In the genomic region with DNA sequence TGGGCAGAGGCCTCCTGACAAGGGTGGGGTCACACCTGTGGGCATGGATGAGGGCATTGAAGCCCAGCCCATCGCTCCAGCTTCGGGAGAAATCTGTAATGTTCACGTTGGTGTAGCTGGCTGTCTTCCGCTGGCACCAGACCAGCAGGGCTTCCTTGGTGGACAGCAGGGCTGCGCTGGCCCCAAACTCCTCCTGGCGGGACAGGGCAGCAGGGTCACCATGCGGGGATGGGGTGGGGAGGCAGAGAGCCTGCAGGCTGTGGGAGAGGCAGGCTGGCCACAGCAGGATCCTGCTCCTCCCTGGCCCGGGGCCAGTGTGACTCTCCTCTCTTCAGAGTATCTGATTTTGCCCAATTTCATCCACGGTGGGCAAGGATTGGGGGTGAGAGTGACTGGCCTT, we compare ENCODE assay signal across 19 cellular contexts. TPM values are rescaled to one million over a fixed set of nuclear protein-coding genes. Genes with fewer than 3 reads are reported as not detected.
A peak's percentile ranks its signal among the peaks of the same experiment; 100 is the strongest.
DNase-seq lines count a peak whose midpoint lies in the region; ATAC-seq and TF ChIP-seq lines count a peak whose summit lies in the region.
"Had no signal": no experiment of that assay in that cellular context is flagged by ENCODE, and none has a peak within 500 bp of the region (broad histone marks: within the 10 kb centered on the region; RNA-seq: fewer than 3 reads in every experiment).

No MANE protein-coding gene starts in this region.

- H3K79me2 ChIP-seq in GM23338 (replicated peaks; ENCODE audit: insufficient read depth): no peaks in the 10 kb centered on the region

- peak overlapping the region; percentile 84 to 99 for H3K27ac Mint-ChIP-seq in effector memory CD8-positive, alpha-beta T cell
- peak overlapping the region; percentile 95 for H3K27ac Mint-ChIP-seq in stimulated activated effector memory CD8-positive, alpha-beta T cell treated with anti-CD3 and anti-CD28 coated beads, Interleukin-12 subunit alpha, Interleukin-12 subunit beta, amount 100 ng/mL, for 72 hours
- no peak overlapping the region for H3K27ac Mint-ChIP-seq in GM23338

- H3K4me2 ChIP-seq in BLaER1 (peak overlapping the region; percentile 75), GM23338 (no peak overlapping the region)
- H3K4me2 ChIP-seq: A549 had no signal

- H2AFZ ChIP-seq in GM23338: no peak overlapping the region

- peak; percentile 44 for DNase-seq in G401 (ENCODE audit: low spot score)
- DNase-seq in effector memory CD8-positive, alpha-beta T cell: no peak
- no peak for DNase-seq in stimulated activated effector memory CD8-positive, alpha-beta T cell treated with anti-CD3 and anti-CD28 coated beads, Interleukin-12 subunit alpha, Interleukin-12 subunit beta, amount 100 ng/mL, for 72 hours (ENCODE audit: low spot score in 2 of 2)
- no peak for DNase-seq in transverse colon
- DNase-seq in GM23338 (ENCODE audit: low spot score): no peak
- DNase-seq in NCI-H1694 treated with DMSO at 0.1 percent for 48 hours (lab: John Stamatoyannopoulos, UW): no peak
- DNase-seq: BE2C; CD4-positive, alpha-beta memory T cell; GOT3; Karpas-422; NCI-H1694; NCI-H2081 treated with DMSO at 0.1 percent for 48 hours; NCI-H2171 treated with DMSO at 0.1 percent for 48 hours; NCI-H524 treated with DMSO at 0.1 percent for 48 hours; NCI-H82; Peyer's patch; SJCRH30 had no signal

- no peaks in the 10 kb centered on the region for H3K9me3 Mint-ChIP-seq in effector memory CD8-positive, alpha-beta T cell
- no peaks in the 10 kb centered on the region for H3K9me3 Mint-ChIP-seq in stimulated activated effector memory CD8-positive, alpha-beta T cell treated with anti-CD3 and anti-CD28 coated beads, Interleukin-12 subunit alpha, Interleukin-12 subunit beta, amount 100 ng/mL, for 72 hours
- H3K9me3 Mint-ChIP-seq in GM23338: no peaks in the 10 kb centered on the region

- H3K4me1 ChIP-seq in BLaER1: peaks cover 59% of the 10 kb centered on the region
- H3K4me1 ChIP-seq in transverse colon: peaks cover 0 to 5% (median 4%) of the 10 kb centered on the region in 4 donors
- no peaks in the 10 kb centered on the region for H3K4me1 ChIP-seq in GM23338 (ENCODE audit: insufficient read depth)
- H3K4me1 ChIP-seq: A549 had no signal

- H3K36me3 ChIP-seq in BLaER1 (no peaks in the 10 kb centered on the region), transverse colon (no peaks in the 10 kb centered on the region), GM23338 (ENCODE audit: insufficient read depth) (no peaks in the 10 kb centered on the region)
- H3K36me3 ChIP-seq: BE2C, Peyer's patch, SJCRH30 had no signal

- no peak for ATAC-seq in effector memory CD8-positive, alpha-beta T cell (replicated peaks)
- no peak for ATAC-seq in stimulated activated effector memory CD8-positive, alpha-beta T cell treated with anti-CD3 and anti-CD28 coated beads, Interleukin-12 subunit alpha, Interleukin-12 subunit beta, amount 100 ng/mL, for 72 hours
- ATAC-seq in GM23338: no peak
- ATAC-seq: A549 had no signal

- no peak overlapping the region for H3K9ac ChIP-seq in BLaER1

- no peak overlapping the region for H3K4me3 Mint-ChIP-seq in effector memory CD8-positive, alpha-beta T cell
- no peak overlapping the region for H3K4me3 Mint-ChIP-seq in stimulated activated effector memory CD8-positive, alpha-beta T cell treated with anti-CD3 and anti-CD28 coated beads, Interleukin-12 subunit alpha, Interleukin-12 subunit beta, amount 100 ng/mL, for 72 hours
- H3K4me3 Mint-ChIP-seq in GM23338: no peak overlapping the region

- H3K4me1 Mint-ChIP-seq in effector memory CD8-positive, alpha-beta T cell (ENCODE audit: low read depth in 2 of 2): peaks cover 30 to 39% of the 10 kb centered on the region in 2 donors
- peaks cover 56% of the 10 kb centered on the region for H3K4me1 Mint-ChIP-seq in stimulated activated effector memory CD8-positive, alpha-beta T cell treated with anti-CD3 and anti-CD28 coated beads, Interleukin-12 subunit alpha, Interleukin-12 subunit beta, amount 100 ng/mL, for 72 hours
- H3K4me1 Mint-ChIP-seq in GM23338: no peaks in the 10 kb centered on the region; the same call in 2 of the 3 replicates

- H3K36me3 Mint-ChIP-seq in effector memory CD8-positive, alpha-beta T cell (ENCODE audit: insufficient read depth): peaks cover 4% of the 10 kb centered on the region
- peaks cover 7% of the 10 kb centered on the region for H3K36me3 Mint-ChIP-seq in stimulated activated effector memory CD8-positive, alpha-beta T cell treated with anti-CD3 and anti-CD28 coated beads, Interleukin-12 subunit alpha, Interleukin-12 subunit beta, amount 100 ng/mL, for 72 hours
- no peaks in the 10 kb centered on the region for H3K36me3 Mint-ChIP-seq in GM23338 (ENCODE audit: low read depth)
- H3K36me3 Mint-ChIP-seq: CD4-positive, alpha-beta memory T cell had no signal

- TF ChIP-seq POLR2A in transverse colon (IDR thresholded peaks at IDR 0.05): no peak

- H3K27me3 ChIP-seq in BLaER1 (no peaks in the 10 kb centered on the region), transverse colon (no peaks in the 10 kb centered on the region), GM23338 (ENCODE audit: insufficient read depth) (peaks cover 7% of the 10 kb centered on the region)
- H3K27me3 ChIP-seq: BE2C, Peyer's patch, SJCRH30 had no signal

- no peak for TF ChIP-seq EP300 in transverse colon (IDR thresholded peaks at IDR 0.05; ENCODE audit: low read depth)

- 85 to 100% methylated on average over 1 to 9 of the region's 9 CpGs for WGBS in transverse colon (ENCODE audit: low coverage in 1 of 2), 2 donors

- H3K4me3 ChIP-seq in BLaER1 (no peak overlapping the region), transverse colon (no peak overlapping the region), GM23338 (no peak overlapping the region)
- H3K4me3 ChIP-seq: A549, Peyer's patch, SJCRH30 had no signal

- H3K27ac ChIP-seq in BLaER1 (peak overlapping the region; percentile 68), transverse colon (no peak overlapping the region), GM23338 (ENCODE audit: low read depth) (no peak overlapping the region)
- H3K27ac ChIP-seq: A549, Peyer's patch, SJCRH30 had no signal

- no peaks in the 10 kb centered on the region for H4K20me1 ChIP-seq in BLaER1
- H4K20me1 ChIP-seq in GM23338 (replicated peaks; ENCODE audit: insufficient read depth): no peaks in the 10 kb centered on the region

- in situ Hi-C loops in G401 (cut with HindIII; ENCODE audit: low sequenced_read_pairs): no loop called here
- in situ Hi-C loops in transverse colon (cut with MboI; ENCODE audit: low pct_ligation_motif_present in 1 of 4, low pct_unique_long_range_greater_than_20kb in 1 of 4, low sequenced_read_pairs in 3 of 4): no loop called here

- no peaks in the 10 kb centered on the region for H3F3A ChIP-seq in GM23338 (replicated peaks; ENCODE audit: low read depth)

- no peaks in the 10 kb centered on the region for H3K9me3 ChIP-seq in BLaER1
- no peaks in the 10 kb centered on the region for H3K9me3 ChIP-seq in transverse colon
- H3K9me3 ChIP-seq: A549, BE2C, Peyer's patch, SJCRH30 had no signal

- intact Hi-C loops in transverse colon (cut with DNase I; ENCODE audit: low total_unique reads): no loop called here

- no peaks in the 10 kb centered on the region for H3K9me2 ChIP-seq in GM23338 (ENCODE audit: insufficient read depth)

- TF ChIP-seq CTCF in transverse colon (IDR thresholded peaks at IDR 0.05): no peak
- no peak for TF ChIP-seq CTCF in GM23338 (conservative IDR thresholded peaks at IDR 0.05; ENCODE audit: low read depth in 2 of 2)

- no peaks in the 10 kb centered on the region for H3K27me3 Mint-ChIP-seq in effector memory CD8-positive, alpha-beta T cell
- peaks cover 18% of the 10 kb centered on the region for H3K27me3 Mint-ChIP-seq in GM23338 (ENCODE audit: insufficient read depth, low read depth, poor library complexity)
- H3K27me3 Mint-ChIP-seq: CD4-positive, alpha-beta memory T cell had no signal

TF ChIP-seq in GM23338, 12 proteins besides CTCF, POLR2A, EP300 and RAD21 (continues in another document):
- TF ChIP-seq ZNF331 (CRISPR knock-in tag; IDR thresholded peaks at IDR 0.05; ENCODE audit: low read depth): no peak
- TF ChIP-seq ZNF114 (CRISPR knock-in tag; IDR thresholded peaks at IDR 0.05): no peak
- no peak for TF ChIP-seq POLR2AphosphoS5 (IDR thresholded peaks at IDR 0.05; ENCODE audit: low read depth)
- no peak for TF ChIP-seq NANOG (IDR thresholded peaks at IDR 0.05; ENCODE audit: borderline replicate concordance)
- TF ChIP-seq CREB1 (CRISPR knock-in tag; IDR thresholded peaks at IDR 0.05; ENCODE audit: low read depth): no peak
- no peak for TF ChIP-seq EZH2 (IDR thresholded peaks at IDR 0.05; ENCODE audit: low read depth, unreplicated experiment)
- TF ChIP-seq JUNB (IDR thresholded peaks at IDR 0.05; ENCODE audit: unreplicated experiment): no peak

RNA-seq across cellular contexts. Expression of a gene that starts 6.0 kb away (rescaled TPM):
- total RNA-seq in G401 (2014; rRNA removed; shearing (Covaris generic)): 0.37 and 3.5 TPM in 2 replicates
- total RNA-seq in transverse colon: 1 to 10 TPM in 2 of 4 donors, under 1 TPM in 2; 0.16 to 8.0 (median 1.1) TPM
- total RNA-seq in GM23338 (2014; rRNA removed; shearing (Covaris generic)): 1.0 and 1.1 TPM in 2 replicates
- polyA plus RNA-seq in GM23338 (2016; fragmentation: Nextera tagmentation; extraction: Ambion mirVana): 0.31 and 0.57 TPM in 2 replicates

RNA-seq across cellular contexts. Expression of a gene that starts 49.2 kb away (rescaled TPM):
- 0.37 and 0.92 TPM in 2 replicates for total RNA-seq in G401 (2014; rRNA removed; shearing (Covaris generic))
- total RNA-seq in transverse colon: 1 to 10 TPM in 3 of 4 donors, not detected in 1; 1.6 to 5.2 (median 3.5) TPM
- total RNA-seq in GM23338 (2014; rRNA removed; shearing (Covaris generic)): 3.4 and 4.4 TPM in 2 replicates
- polyA plus RNA-seq in GM23338 (2016; fragmentation: Nextera tagmentation; extraction: Ambion mirVana): 9.5 and 9.6 TPM in 2 replicates
